Comparison of ENCODE assay signal across 10 cellular contexts in the genomic region with DNA sequence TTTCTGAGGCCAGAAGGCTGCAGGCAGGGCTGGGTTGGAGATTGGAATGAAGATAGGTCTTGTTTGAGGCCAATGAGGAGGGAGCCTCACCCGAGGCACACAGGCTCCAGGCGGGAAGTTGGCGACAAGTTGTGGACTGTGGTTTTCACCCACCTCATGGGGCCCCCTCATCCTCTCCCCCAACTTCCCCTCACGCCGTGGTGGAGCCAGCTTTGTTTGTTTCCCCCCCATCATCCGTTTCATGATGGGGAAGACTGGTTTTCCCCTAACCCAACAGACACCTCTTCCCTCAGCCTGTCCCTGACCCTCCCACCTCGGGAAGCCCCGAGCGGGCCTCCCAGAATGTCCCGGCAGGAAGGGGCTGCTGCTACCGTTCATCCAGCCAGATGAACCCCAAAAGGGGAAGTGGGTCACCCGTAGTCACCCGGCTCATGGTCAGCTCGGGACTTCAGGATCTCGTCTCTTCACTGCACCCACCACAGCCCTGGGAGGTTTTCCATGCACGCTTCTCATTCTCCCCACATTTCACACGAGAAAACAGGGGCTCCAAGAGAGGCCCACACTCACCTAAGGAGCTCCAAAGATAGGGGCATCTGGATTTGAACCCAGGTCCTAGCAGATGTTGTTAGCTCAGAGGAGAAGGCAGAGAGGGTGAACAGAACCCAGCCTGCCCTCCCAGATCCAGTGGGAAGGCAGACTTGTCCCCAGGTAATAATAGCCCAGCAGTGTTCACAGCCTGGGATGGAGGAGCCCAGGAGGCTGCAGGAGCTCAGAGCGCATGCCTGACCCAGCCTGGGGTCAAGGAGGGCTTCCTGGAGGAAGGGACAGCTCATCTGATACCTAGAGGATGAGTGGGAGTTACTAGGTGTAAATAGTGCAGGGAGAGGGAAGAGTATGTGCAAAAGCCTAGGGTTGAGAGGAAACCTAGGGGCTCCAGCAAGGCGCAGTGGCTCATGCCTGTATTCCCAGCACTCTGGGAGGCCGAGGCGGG. TPM values are rescaled to one million over a fixed set of nuclear protein-coding genes. Genes with fewer than 3 reads are reported as not detected.
DNase-seq lines count a peak whose midpoint lies in the region; ATAC-seq and TF ChIP-seq lines count a peak whose summit lies in the region.
"Had no signal": no experiment of that assay in that cellular context is flagged by ENCODE, and none has a peak within 500 bp of the region (broad histone marks: within the 10 kb centered on the region; RNA-seq: fewer than 3 reads in every experiment).

No MANE protein-coding gene starts in this region.

- no peaks in the 10 kb centered on the region for H4K20me1 ChIP-seq in KMS-11 (ENCODE audit: insufficient read depth)

- H3K4me1 Mint-ChIP-seq in activated CD8-positive, alpha-beta T cell treated with anti-CD3 and anti-CD28 coated beads for 36 hours (ENCODE audit: low read depth): peaks cover 36% of the 10 kb centered on the region
- peaks cover 31 to 41% of the 10 kb centered on the region in 2 donors for H3K4me1 Mint-ChIP-seq in natural killer cell treated with Interleukin-12 subunit alpha and Interleukin-12 subunit beta and Interleukin-15 and Interleukin-18, amount 100 ng/mL, for 72 hours (ENCODE audit: low read depth in 2 of 2)

- H3K36me3 ChIP-seq in KMS-11 (ENCODE audit: insufficient read depth): no peaks in the 10 kb centered on the region
- H3K36me3 ChIP-seq in psoas muscle (ENCODE audit: insufficient read depth in 1 of 2, low read depth in 1 of 2): no peaks in the 10 kb centered on the region

- no peaks in the 10 kb centered on the region for H3K9me3 Mint-ChIP-seq in activated CD8-positive, alpha-beta T cell treated with anti-CD3 and anti-CD28 coated beads for 36 hours
- no peaks in the 10 kb centered on the region for H3K9me3 Mint-ChIP-seq in natural killer cell treated with Interleukin-12 subunit alpha and Interleukin-12 subunit beta and Interleukin-15 and Interleukin-18, amount 100 ng/mL, for 72 hours

- no peaks in the 10 kb centered on the region for H3K79me2 ChIP-seq in KMS-11 (ENCODE audit: insufficient read depth, low read depth)

- WGBS in psoas muscle, 3 donors: 52 to 61% (median 57%) methylated on average over 21 of the region's 21 CpGs

- intact Hi-C loops in activated CD8-positive, alpha-beta T cell treated with anti-CD3 and anti-CD28 coated beads for 36 hours (cut with micrococcal nuclease): no loop called here
- intact Hi-C loops in psoas muscle (cut with DNase I): loop anchor here in 1 of 2 donors (5.0 to 10.0 kb wide), 2 partner anchors 35 to 122 kb away; partner anchors contain the start of gene NECTIN2

- CTCF ChIA-PET in activated CD8-positive, alpha-beta T cell treated with anti-CD3 and anti-CD28 coated beads for 36 hours (lab: Charles Lee): interaction anchor here (0.9 to 15.3 kb wide), 21 partner anchors 9 to 230 kb away, joined by 3 to 474 read pairs (median 7); partner anchors contain the start of genes BCL3 and NECTIN2

- H3K27me3 ChIP-seq in KMS-11 (ENCODE audit: insufficient read depth, low read depth) (no peaks in the 10 kb centered on the region), psoas muscle (ENCODE audit: insufficient read depth in 3 of 3, low read length in 2 of 3) (peaks cover 0 to 2% (median 0%) of the 10 kb centered on the region in 3 donors)

- peak overlapping the region; percentile 83 for H3K4me2 ChIP-seq in KMS-11

- H3K4me1 ChIP-seq in KMS-11 (ENCODE audit: low read depth, poor library complexity, severe bottlenecking): peaks cover 90% of the 10 kb centered on the region
- H3K4me1 ChIP-seq in psoas muscle: peaks cover 6% of the 10 kb centered on the region

- ATAC-seq in activated CD8-positive, alpha-beta T cell treated with anti-CD3 and anti-CD28 coated beads for 36 hours: peak; percentile 14
- peak; percentile 56 to 68 for ATAC-seq in natural killer cell treated with Interleukin-12 subunit alpha and Interleukin-12 subunit beta and Interleukin-15 and Interleukin-18, amount 100 ng/mL, for 72 hours
- ATAC-seq in psoas muscle: no peak
- ATAC-seq in HG02884 (IDR thresholded peaks at IDR 0.05; ENCODE audit: unreplicated experiment): no peak
- ATAC-seq: left colon had no signal

- H3K27me3 Mint-ChIP-seq in activated CD8-positive, alpha-beta T cell treated with anti-CD3 and anti-CD28 coated beads for 36 hours: no peaks in the 10 kb centered on the region
- H3K27me3 Mint-ChIP-seq in natural killer cell treated with Interleukin-12 subunit alpha and Interleukin-12 subunit beta and Interleukin-15 and Interleukin-18, amount 100 ng/mL, for 72 hours: no peaks in the 10 kb centered on the region

- peak overlapping the region; percentile 96 for H3K27ac ChIP-seq in KMS-11
- H3K27ac ChIP-seq in psoas muscle: no peak overlapping the region

- no peaks in the 10 kb centered on the region for H3K36me3 Mint-ChIP-seq in activated CD8-positive, alpha-beta T cell treated with anti-CD3 and anti-CD28 coated beads for 36 hours (ENCODE audit: low read depth)
- no peaks in the 10 kb centered on the region for H3K36me3 Mint-ChIP-seq in natural killer cell treated with Interleukin-12 subunit alpha and Interleukin-12 subunit beta and Interleukin-15 and Interleukin-18, amount 100 ng/mL, for 72 hours

- H3K4me3 Mint-ChIP-seq in activated CD8-positive, alpha-beta T cell treated with anti-CD3 and anti-CD28 coated beads for 36 hours: no peak overlapping the region
- H3K4me3 Mint-ChIP-seq in natural killer cell treated with Interleukin-12 subunit alpha and Interleukin-12 subunit beta and Interleukin-15 and Interleukin-18, amount 100 ng/mL, for 72 hours: peak overlapping the region; percentile 67

- TF ChIP-seq CTCF in KMS-11 (conservative IDR thresholded peaks at IDR 0.05; ENCODE audit: low read depth, low read length): no peak
- TF ChIP-seq CTCF in activated CD8-positive, alpha-beta T cell treated with anti-CD3 and anti-CD28 coated beads for 36 hours (IDR thresholded peaks at IDR 0.05): no peak
- no peak for TF ChIP-seq CTCF in psoas muscle (IDR thresholded peaks at IDR 0.05)

- DNase-seq in GDM1 (lab: John Stamatoyannopoulos, UW): peak; percentile 97
- peak; percentile 56 for DNase-seq in activated CD8-positive, alpha-beta T cell treated with anti-CD3 and anti-CD28 coated beads for 36 hours
- peak; percentile 75 for DNase-seq in natural killer cell treated with Interleukin-12 subunit alpha and Interleukin-12 subunit beta and Interleukin-15 and Interleukin-18, amount 100 ng/mL, for 72 hours (ENCODE audit: low spot score)
- no peak for DNase-seq in psoas muscle
- DNase-seq in hepatic stellate cell (ENCODE audit: low spot score): no peak
- DNase-seq in stimulated activated CD4-positive, alpha-beta T cell treated with anti-CD3 and anti-CD28 coated beads, Interleukin-4, amount 100 ng/mL, for 24 hours: no peak
- DNase-seq: left colon, small intestine had no signal

- H3K4me3 ChIP-seq in KMS-11 (IDR thresholded peaks at IDR 0.05; ENCODE audit: insufficient read depth, low read depth, low read length) (no peak overlapping the region), psoas muscle (no peak overlapping the region)

- H3K9ac ChIP-seq in KMS-11: peak overlapping the region; percentile 63; the same call in 1 of the 2 replicates

- H2AFZ ChIP-seq in KMS-11 (ENCODE audit: low read depth): peak overlapping the region; percentile 35; the same call in 1 of the 2 replicates

- POLR2A ChIA-PET in activated CD8-positive, alpha-beta T cell treated with anti-CD3 and anti-CD28 coated beads for 36 hours (lab: Charles Lee): interaction anchor here (0.6 kb wide), 2 partner anchors 27 to 148 kb away, joined by 3 to 4 read pairs; no protein-coding TSS in a partner anchor

- peak overlapping the region; percentile 13 for H3K27ac Mint-ChIP-seq in activated CD8-positive, alpha-beta T cell treated with anti-CD3 and anti-CD28 coated beads for 36 hours
- peak overlapping the region; percentile 53 to 82 for H3K27ac Mint-ChIP-seq in natural killer cell treated with Interleukin-12 subunit alpha and Interleukin-12 subunit beta and Interleukin-15 and Interleukin-18, amount 100 ng/mL, for 72 hours

- H3K9me3 ChIP-seq in psoas muscle: no peaks in the 10 kb centered on the region

RNA-seq across cellular contexts. Expression of gene CEACAM16, which starts 23.5 kb away (rescaled TPM):
- total RNA-seq in activated CD8-positive, alpha-beta T cell treated with anti-CD3 and anti-CD28 coated beads for 36 hours: not detected
- not detected for total RNA-seq in natural killer cell treated with Interleukin-12 subunit alpha and Interleukin-12 subunit beta and Interleukin-15 and Interleukin-18, amount 100 ng/mL, for 72 hours
- not detected for total RNA-seq in psoas muscle
- under 1 TPM in 2 of 3 donors, not detected in 1; 0.03 to 0.08 TPM for polyA plus RNA-seq in psoas muscle
- polyA plus RNA-seq: small intestine had no signal

RNA-seq across cellular contexts. Expression of gene BCL3, which starts 26.1 kb away (rescaled TPM):
- 10 to 100 TPM; 22.8 to 27.7 TPM for total RNA-seq in activated CD8-positive, alpha-beta T cell treated with anti-CD3 and anti-CD28 coated beads for 36 hours
- 100 to 1,000 TPM; 117 to 122 TPM for total RNA-seq in natural killer cell treated with Interleukin-12 subunit alpha and Interleukin-12 subunit beta and Interleukin-15 and Interleukin-18, amount 100 ng/mL, for 72 hours
- 10 to 100 TPM; 13.3 to 36.4 (median 25.3) TPM for total RNA-seq in psoas muscle
- polyA plus RNA-seq in psoas muscle: 10 to 100 TPM in 1 of 3 donors, 1 to 10 TPM in 2; 5.7 to 13.2 (median 7.8) TPM

RNA-seq across cellular contexts. Expression of gene CEACAM19, which starts 51.1 kb away (rescaled TPM):
- total RNA-seq in activated CD8-positive, alpha-beta T cell treated with anti-CD3 and anti-CD28 coated beads for 36 hours: 1 to 10 TPM in 1 of 2 experiments, under 1 TPM in 1; 0.63 to 1.3 TPM
- total RNA-seq in natural killer cell treated with Interleukin-12 subunit alpha and Interleukin-12 subunit beta and Interleukin-15 and Interleukin-18, amount 100 ng/mL, for 72 hours: 1 to 10 TPM; 1.6 to 1.9 TPM
- 10 to 100 TPM in 1 of 4 donors, 1 to 10 TPM in 3; 3.7 to 10.7 (median 7.5) TPM for total RNA-seq in psoas muscle
- polyA plus RNA-seq in psoas muscle: 10 to 100 TPM in 1 of 3 donors, 1 to 10 TPM in 2; 3.9 to 14.7 (median 8.6) TPM

RNA-seq across cellular contexts. Expression of gene CBLC, which starts 55.3 kb away (rescaled TPM):
- not detected for total RNA-seq in activated CD8-positive, alpha-beta T cell treated with anti-CD3 and anti-CD28 coated beads for 36 hours
- not detected for total RNA-seq in natural killer cell treated with Interleukin-12 subunit alpha and Interleukin-12 subunit beta and Interleukin-15 and Interleukin-18, amount 100 ng/mL, for 72 hours
- under 1 TPM in 1 of 4 donors, not detected in 3; 0.34 TPM for total RNA-seq in psoas muscle
- polyA plus RNA-seq in psoas muscle: under 1 TPM in 1 of 3 donors, not detected in 2; 0.08 TPM

Comparison
In these comparisons a context has a peak if more than half of its experiments do, and no peak if none do; other contexts are left out.
1. DNase-seq: peak in GDM1 (single experiment), activated CD8-positive, alpha-beta T cell treated with anti-CD3 and anti-CD28 coated beads for 36 hours (single experiment) and natural killer cell treated with Interleukin-12 subunit alpha and Interleukin-12 subunit beta and Interleukin-15 and Interleukin-18, amount 100 ng/mL, for 72 hours (single experiment); none in psoas muscle (0 of 2), hepatic stellate cell (single experiment) and stimulated activated CD4-positive, alpha-beta T cell treated with anti-CD3 and anti-CD28 coated beads, Interleukin-4, amount 100 ng/mL, for 24 hours (single experiment).
2. ATAC-seq: peak in activated CD8-positive, alpha-beta T cell treated with anti-CD3 and anti-CD28 coated beads for 36 hours (single experiment) and natural killer cell treated with Interleukin-12 subunit alpha and Interleukin-12 subunit beta and Interleukin-15 and Interleukin-18, amount 100 ng/mL, for 72 hours (2 of 2); none in psoas muscle (0 of 4) and HG02884 (single experiment).